Comparison of ENCODE assay signal across 22 cellular contexts in genomic region chr7:129913428-129913827, GRCh38. TPM values are rescaled to one million over a fixed set of nuclear protein-coding genes. Genes with fewer than 3 reads are reported as not detected.
DNase-seq lines count a peak whose midpoint lies in the region; ATAC-seq and TF ChIP-seq lines count a peak whose summit lies in the region.
"Had no signal": no experiment of that assay in that cellular context is flagged by ENCODE, and none has a peak within 500 bp of the region (broad histone marks: within the 10 kb centered on the region; RNA-seq: fewer than 3 reads in every experiment).

No MANE protein-coding gene starts in this region.

- DNase-seq in left ventricle myocardium superior (no peak), Right ventricle myocardium inferior (ENCODE audit: missing footprints) (no peak), chondrocyte (ENCODE audit: low spot score) (no peak), neural crest cell (ENCODE audit: low read depth, low spot score) (no peak), spleen (no peak), SW480 (ENCODE audit: low spot score) (no peak)
- no peak for DNase-seq in activated effector memory CD4-positive, alpha-beta T cell treated with Interleukin-2 at 50 U/mL for 16 hours
- DNase-seq: DMS53; GDM1; MV-4-11; NCI-H1105 treated with DMSO at 0.1 percent for 48 hours; NCI-H2029 treated with DMSO at 0.1 percent for 48 hours; NCI-H345; NCI-H524; NCI-H774; NK-92 treated with Interleukin-12 subunit alpha and Interleukin-12 subunit beta, amount 100 ng/mL, for 24 hours; SIG-M5; SK-N-SH had no signal

- H3K4me3 Mint-ChIP-seq in chondrocyte (ENCODE audit: unreplicated experiment): no peak overlapping the region
- H3K4me3 Mint-ChIP-seq in neural crest cell: no peak overlapping the region

- peaks cover 69% of the 10 kb centered on the region for H3K4me1 Mint-ChIP-seq in chondrocyte (ENCODE audit: low read depth)
- peaks cover 48% of the 10 kb centered on the region for H3K4me1 Mint-ChIP-seq in neural crest cell

- ATAC-seq in left ventricle myocardium superior (peak; percentile 6), Right ventricle myocardium inferior (no peak), GM18498 (IDR thresholded peaks at IDR 0.05; ENCODE audit: unreplicated experiment) (no peak)

- peaks cover 5 to 63% (median 34%) of the 10 kb centered on the region in 6 donors for H3K4me1 ChIP-seq in spleen

- peaks cover 0 to 34% (median 2%) of the 10 kb centered on the region in 6 donors for H3K36me3 ChIP-seq in spleen

- TF ChIP-seq POLR2A in spleen (IDR thresholded peaks at IDR 0.05): no peak

- peak overlapping the region; percentile 17 for H3K27ac Mint-ChIP-seq in chondrocyte (ENCODE audit: unreplicated experiment)
- H3K27ac Mint-ChIP-seq in neural crest cell (ENCODE audit: unreplicated experiment): peak overlapping the region; percentile 75

- H3K36me3 Mint-ChIP-seq in chondrocyte (ENCODE audit: low read depth) (peaks cover 12% of the 10 kb centered on the region), neural crest cell (ENCODE audit: low read depth) (peaks cover 7% of the 10 kb centered on the region)

- no peaks in the 10 kb centered on the region for H3K9me3 ChIP-seq in spleen
- H3K9me3 ChIP-seq: SK-N-SH had no signal

- H3K27me3 Mint-ChIP-seq in chondrocyte (ENCODE audit: low read depth) (no peaks in the 10 kb centered on the region), neural crest cell (ENCODE audit: low read depth) (no peaks in the 10 kb centered on the region)

- H3K27ac ChIP-seq in spleen: no peak overlapping the region
- H3K27ac ChIP-seq: C4-2B, KMS-11, RWPE1 had no signal

- no peak overlapping the region for H3K4me3 ChIP-seq in spleen

- intact Hi-C loops in left ventricle myocardium superior (cut with micrococcal nuclease): no loop called here
- intact Hi-C loops in Right ventricle myocardium inferior (cut with DNase I): no loop called here
- intact Hi-C loops in spleen (cut with DNase I; ENCODE audit: low total_unique reads): no loop called here

- no peaks in the 10 kb centered on the region for H3K27me3 ChIP-seq in spleen (replicated peaks in 1 of 7)

- 94 to 99% (median 98%) methylated on average over 3 of the region's 3 CpGs for WGBS in spleen, 5 donors

- TF ChIP-seq CTCF in chondrocyte (IDR thresholded peaks at IDR 0.05) (no peak), neural crest cell (conservative IDR thresholded peaks at IDR 0.05) (no peak), spleen (IDR thresholded peaks at IDR 0.05 in 8 of 11, conservative IDR thresholded peaks at IDR 0.05 in 3 of 11) (no peak)

- no peaks in the 10 kb centered on the region for H3K9me3 Mint-ChIP-seq in chondrocyte (ENCODE audit: low read depth)
- no peaks in the 10 kb centered on the region for H3K9me3 Mint-ChIP-seq in neural crest cell

RNA-seq across cellular contexts. Expression of gene UBE2H, which starts 39.3 kb away (rescaled TPM):
- 121 TPM for total RNA-seq in left ventricle myocardium superior
- total RNA-seq in Right ventricle myocardium inferior: 103 TPM
- 137 to 172 TPM (median 167 TPM) in 3 replicates for total RNA-seq in chondrocyte
- 43.4 and 49.5 TPM in 2 replicates for total RNA-seq in neural crest cell
- total RNA-seq in spleen: 10 to 100 TPM; 63.5 to 98.0 (median 71.5) TPM
- polyA plus RNA-seq in spleen: 10 to 100 TPM; 13.5 to 22.2 (median 15.2) TPM
